1 cellular context compared by ENCODE assay signal in the genomic region with DNA sequence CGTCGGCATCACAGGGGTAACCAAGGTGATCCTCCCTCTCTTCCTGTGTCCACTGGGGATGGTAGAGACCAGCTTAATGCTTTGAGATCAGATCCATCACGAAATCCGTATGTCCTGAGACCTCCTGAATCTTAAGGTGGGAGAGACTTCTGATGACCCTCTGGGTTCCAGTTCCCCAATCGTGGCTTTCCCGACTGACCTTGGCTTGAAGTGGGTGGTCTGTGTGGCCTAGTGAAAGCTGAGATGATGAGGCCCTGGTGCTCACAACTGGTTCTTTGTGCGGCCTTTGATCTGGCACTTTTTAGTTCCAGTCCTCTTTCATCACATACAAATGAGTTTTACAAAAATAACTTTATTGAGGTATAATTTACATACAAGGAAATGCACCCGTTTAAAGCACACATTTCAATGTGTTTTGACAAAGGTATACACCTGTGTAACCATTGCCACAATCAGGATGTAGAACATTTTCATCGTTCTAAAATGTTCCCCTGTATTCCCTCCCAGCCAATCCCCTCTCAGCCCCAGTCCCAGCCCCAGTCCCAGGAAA.
TF ChIP-seq lines count a peak whose summit lies in the region.

No MANE protein-coding gene starts in this region.

TF ChIP-seq in K562, 482 proteins besides CTCF, POLR2A, EP300 and RAD21:
- TF ChIP-seq, protein P1, sequence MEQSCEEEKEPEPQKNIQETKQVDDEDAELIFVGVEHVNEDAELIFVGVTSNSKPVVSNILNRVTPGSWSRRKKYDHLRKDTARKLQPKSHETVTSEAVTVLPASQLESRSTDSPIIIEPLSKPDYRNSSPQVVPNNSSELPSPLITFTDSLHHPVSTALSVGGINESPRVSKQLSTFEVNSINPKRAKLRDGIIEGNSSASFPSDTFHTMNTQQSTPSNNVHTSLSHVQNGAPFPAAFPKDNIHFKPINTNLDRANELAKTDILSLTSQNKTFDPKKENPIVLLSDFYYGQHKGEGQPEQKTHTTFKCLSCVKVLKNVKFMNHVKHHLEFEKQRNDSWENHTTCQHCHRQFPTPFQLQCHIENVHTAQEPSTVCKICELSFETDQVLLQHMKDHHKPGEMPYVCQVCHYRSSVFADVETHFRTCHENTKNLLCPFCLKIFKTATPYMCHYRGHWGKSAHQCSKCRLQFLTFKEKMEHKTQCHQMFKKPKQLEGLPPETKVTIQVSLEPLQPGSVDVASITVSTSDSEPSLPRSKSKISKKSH (CRISPR knock-in tag; IDR thresholded peaks at IDR 0.05) = no peak
- TF ChIP-seq, protein P2, sequence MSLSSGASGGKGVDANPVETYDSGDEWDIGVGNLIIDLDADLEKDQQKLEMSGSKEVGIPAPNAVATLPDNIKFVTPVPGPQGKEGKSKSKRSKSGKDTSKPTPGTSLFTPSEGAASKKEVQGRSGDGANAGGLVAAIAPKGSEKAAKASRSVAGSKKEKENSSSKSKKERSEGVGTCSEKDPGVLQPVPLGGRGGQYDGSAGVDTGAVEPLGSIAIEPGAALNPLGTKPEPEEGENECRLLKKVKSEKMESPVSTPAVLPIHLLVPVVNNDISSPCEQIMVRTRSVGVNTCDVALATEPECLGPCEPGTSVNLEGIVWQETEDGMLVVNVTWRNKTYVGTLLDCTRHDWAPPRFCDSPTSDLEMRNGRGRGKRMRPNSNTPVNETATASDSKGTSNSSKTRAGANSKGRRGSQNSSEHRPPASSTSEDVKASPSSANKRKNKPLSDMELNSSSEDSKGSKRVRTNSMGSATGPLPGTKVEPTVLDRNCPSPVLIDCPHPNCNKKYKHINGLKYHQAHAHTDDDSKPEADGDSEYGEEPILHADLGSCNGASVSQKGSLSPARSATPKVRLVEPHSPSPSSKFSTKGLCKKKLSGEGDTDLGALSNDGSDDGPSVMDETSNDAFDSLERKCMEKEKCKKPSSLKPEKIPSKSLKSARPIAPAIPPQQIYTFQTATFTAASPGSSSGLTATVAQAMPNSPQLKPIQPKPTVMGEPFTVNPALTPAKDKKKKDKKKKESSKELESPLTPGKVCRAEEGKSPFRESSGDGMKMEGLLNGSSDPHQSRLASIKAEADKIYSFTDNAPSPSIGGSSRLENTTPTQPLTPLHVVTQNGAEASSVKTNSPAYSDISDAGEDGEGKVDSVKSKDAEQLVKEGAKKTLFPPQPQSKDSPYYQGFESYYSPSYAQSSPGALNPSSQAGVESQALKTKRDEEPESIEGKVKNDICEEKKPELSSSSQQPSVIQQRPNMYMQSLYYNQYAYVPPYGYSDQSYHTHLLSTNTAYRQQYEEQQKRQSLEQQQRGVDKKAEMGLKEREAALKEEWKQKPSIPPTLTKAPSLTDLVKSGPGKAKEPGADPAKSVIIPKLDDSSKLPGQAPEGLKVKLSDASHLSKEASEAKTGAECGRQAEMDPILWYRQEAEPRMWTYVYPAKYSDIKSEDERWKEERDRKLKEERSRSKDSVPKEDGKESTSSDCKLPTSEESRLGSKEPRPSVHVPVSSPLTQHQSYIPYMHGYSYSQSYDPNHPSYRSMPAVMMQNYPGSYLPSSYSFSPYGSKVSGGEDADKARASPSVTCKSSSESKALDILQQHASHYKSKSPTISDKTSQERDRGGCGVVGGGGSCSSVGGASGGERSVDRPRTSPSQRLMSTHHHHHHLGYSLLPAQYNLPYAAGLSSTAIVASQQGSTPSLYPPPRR (CRISPR knock-in tag; IDR thresholded peaks at IDR 0.05; ENCODE audit: borderline replicate concordance) = no peak
- TF ChIP-seq, protein P3, sequence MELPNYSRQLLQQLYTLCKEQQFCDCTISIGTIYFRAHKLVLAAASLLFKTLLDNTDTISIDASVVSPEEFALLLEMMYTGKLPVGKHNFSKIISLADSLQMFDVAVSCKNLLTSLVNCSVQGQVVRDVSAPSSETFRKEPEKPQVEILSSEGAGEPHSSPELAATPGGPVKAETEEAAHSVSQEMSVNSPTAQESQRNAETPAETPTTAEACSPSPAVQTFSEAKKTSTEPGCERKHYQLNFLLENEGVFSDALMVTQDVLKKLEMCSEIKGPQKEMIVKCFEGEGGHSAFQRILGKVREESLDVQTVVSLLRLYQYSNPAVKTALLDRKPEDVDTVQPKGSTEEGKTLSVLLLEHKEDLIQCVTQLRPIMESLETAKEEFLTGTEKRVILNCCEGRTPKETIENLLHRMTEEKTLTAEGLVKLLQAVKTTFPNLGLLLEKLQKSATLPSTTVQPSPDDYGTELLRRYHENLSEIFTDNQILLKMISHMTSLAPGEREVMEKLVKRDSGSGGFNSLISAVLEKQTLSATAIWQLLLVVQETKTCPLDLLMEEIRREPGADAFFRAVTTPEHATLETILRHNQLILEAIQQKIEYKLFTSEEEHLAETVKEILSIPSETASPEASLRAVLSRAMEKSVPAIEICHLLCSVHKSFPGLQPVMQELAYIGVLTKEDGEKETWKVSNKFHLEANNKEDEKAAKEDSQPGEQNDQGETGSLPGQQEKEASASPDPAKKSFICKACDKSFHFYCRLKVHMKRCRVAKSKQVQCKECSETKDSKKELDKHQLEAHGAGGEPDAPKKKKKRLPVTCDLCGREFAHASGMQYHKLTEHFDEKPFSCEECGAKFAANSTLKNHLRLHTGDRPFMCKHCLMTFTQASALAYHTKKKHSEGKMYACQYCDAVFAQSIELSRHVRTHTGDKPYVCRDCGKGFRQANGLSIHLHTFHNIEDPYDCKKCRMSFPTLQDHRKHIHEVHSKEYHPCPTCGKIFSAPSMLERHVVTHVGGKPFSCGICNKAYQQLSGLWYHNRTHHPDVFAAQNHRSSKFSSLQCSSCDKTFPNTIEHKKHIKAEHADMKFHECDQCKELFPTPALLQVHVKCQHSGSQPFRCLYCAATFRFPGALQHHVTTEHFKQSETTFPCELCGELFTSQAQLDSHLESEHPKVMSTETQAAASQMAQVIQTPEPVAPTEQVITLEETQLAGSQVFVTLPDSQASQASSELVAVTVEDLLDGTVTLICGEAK (IDR thresholded peaks at IDR 0.05) = peak; percentile 65
- TF ChIP-seq, protein P3 (CRISPR knock-in tag; IDR thresholded peaks at IDR 0.05) = peak; percentile 76
- TF ChIP-seq ZNF133 (CRISPR knock-in tag; IDR thresholded peaks at IDR 0.05) (no peak), MNT (conservative IDR thresholded peaks at IDR 0.05) (no peak), ZNF449 (CRISPR knock-in tag; IDR thresholded peaks at IDR 0.05) (no peak), ZNF224 (CRISPR knock-in tag; IDR thresholded peaks at IDR 0.05) (no peak)
- TF ChIP-seq, protein P4, sequence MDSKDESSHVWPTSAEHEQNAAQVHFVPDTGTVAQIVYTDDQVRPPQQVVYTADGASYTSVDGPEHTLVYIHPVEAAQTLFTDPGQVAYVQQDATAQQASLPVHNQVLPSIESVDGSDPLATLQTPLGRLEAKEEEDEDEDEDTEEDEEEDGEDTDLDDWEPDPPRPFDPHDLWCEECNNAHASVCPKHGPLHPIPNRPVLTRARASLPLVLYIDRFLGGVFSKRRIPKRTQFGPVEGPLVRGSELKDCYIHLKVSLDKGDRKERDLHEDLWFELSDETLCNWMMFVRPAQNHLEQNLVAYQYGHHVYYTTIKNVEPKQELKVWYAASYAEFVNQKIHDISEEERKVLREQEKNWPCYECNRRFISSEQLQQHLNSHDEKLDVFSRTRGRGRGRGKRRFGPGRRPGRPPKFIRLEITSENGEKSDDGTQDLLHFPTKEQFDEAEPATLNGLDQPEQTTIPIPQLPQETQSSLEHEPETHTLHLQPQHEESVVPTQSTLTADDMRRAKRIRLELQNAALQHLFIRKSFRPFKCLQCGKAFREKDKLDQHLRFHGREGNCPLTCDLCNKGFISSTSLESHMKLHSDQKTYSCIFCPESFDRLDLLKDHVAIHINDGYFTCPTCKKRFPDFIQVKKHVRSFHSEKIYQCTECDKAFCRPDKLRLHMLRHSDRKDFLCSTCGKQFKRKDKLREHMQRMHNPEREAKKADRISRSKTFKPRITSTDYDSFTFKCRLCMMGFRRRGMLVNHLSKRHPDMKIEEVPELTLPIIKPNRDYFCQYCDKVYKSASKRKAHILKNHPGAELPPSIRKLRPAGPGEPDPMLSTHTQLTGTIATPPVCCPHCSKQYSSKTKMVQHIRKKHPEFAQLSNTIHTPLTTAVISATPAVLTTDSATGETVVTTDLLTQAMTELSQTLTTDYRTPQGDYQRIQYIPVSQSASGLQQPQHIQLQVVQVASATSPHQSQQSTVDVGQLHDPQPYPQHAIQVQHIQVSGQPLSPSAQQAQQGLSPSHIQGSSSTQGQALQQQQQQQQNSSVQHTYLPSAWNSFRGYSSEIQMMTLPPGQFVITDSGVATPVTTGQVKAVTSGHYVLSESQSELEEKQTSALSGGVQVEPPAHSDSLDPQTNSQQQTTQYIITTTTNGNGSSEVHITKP (IDR thresholded peaks at IDR 0.05; ENCODE audit: partially characterized antibody) = no peak
